9 cellular contexts compared by ENCODE assay signal in genomic region chr20:49669601-49670189, GRCh38. TPM values are rescaled to one million over a fixed set of nuclear protein-coding genes. Genes with fewer than 3 reads are reported as not detected.
A peak's percentile ranks its signal among the peaks of the same experiment; 100 is the strongest.
DNase-seq lines count a peak whose midpoint lies in the region; ATAC-seq, FAIRE-seq and TF ChIP-seq lines count a peak whose summit lies in the region.
"Had no signal": no experiment of that assay in that cellular context is flagged by ENCODE, and none has a peak within 500 bp of the region (broad histone marks: within the 10 kb centered on the region; RNA-seq: fewer than 3 reads in every experiment).

No MANE protein-coding gene starts in this region.

- H3K36me3 ChIP-seq in vagina, result no peaks in the 10 kb centered on the region

- H3K4me1 ChIP-seq in A549 (peaks cover 94% of the 10 kb centered on the region), vagina (peaks cover 39% of the 10 kb centered on the region)

- FAIRE-seq in A549 (lab: Jason Lieb, UNC), result no peak
- FAIRE-seq: endometrium had no signal

- TF ChIP-seq EP300 in A549 (IDR thresholded peaks at IDR 0.05), result no peak

- H3K27me3 Mint-ChIP-seq in central memory CD8-positive, alpha-beta T cell, result no peaks in the 10 kb centered on the region

- H3K4me1 Mint-ChIP-seq in central memory CD8-positive, alpha-beta T cell, result peaks cover 45% of the 10 kb centered on the region

- ATAC-seq in A549 (no peak), GM19035 (IDR thresholded peaks at IDR 0.05; ENCODE audit: unreplicated experiment) (peak; percentile 62), HG03280 (IDR thresholded peaks at IDR 0.05; ENCODE audit: unreplicated experiment) (peak; percentile 57)
- peak; percentile 44 for ATAC-seq in central memory CD8-positive, alpha-beta T cell (replicated peaks; ENCODE audit: extremely low read depth, poor library complexity, severe bottlenecking)

- no peak overlapping the region for H3K4me3 ChIP-seq in A549
- no peak overlapping the region for H3K4me3 ChIP-seq in vagina

- peaks cover 11% of the 10 kb centered on the region for H3K36me3 Mint-ChIP-seq in central memory CD8-positive, alpha-beta T cell (ENCODE audit: insufficient read depth)

- CTCF ChIA-PET in A549 (lab: Yijun Ruan, JAX), result interaction anchor here (0.6 to 3.1 kb wide), 10 partner anchors 18 to 237 kb away, joined by 3 to 13 read pairs (median 4); partner anchors contain the start of gene SLC9A8

- H3K9me3 Mint-ChIP-seq in central memory CD8-positive, alpha-beta T cell, result no peaks in the 10 kb centered on the region

- TF ChIP-seq POLR2A in A549 (IDR thresholded peaks at IDR 0.05; ENCODE audit: low read length), result no peak
- no peak for TF ChIP-seq POLR2A in vagina (IDR thresholded peaks at IDR 0.05)

- TF ChIP-seq CTCF in A549 (IDR thresholded peaks at IDR 0.05) (no peak), vagina (IDR thresholded peaks at IDR 0.05) (no peak)

- no peaks in the 10 kb centered on the region for H3K27me3 ChIP-seq in vagina

- H3K27ac Mint-ChIP-seq in central memory CD8-positive, alpha-beta T cell (ENCODE audit: low read depth), result peak overlapping the region; percentile 89

- intact Hi-C loops in vagina (cut with DNase I), result no loop called here

- H3K9me3 ChIP-seq in A549 (no peaks in the 10 kb centered on the region), vagina (no peaks in the 10 kb centered on the region)

- no peak for TF ChIP-seq RAD21 in A549 (conservative IDR thresholded peaks at IDR 0.05 in 1 of 2, IDR thresholded peaks at IDR 0.05 in 1 of 2)

- H3K27ac ChIP-seq in A549, result peak overlapping the region in 1 of 2 experiments; percentile 96; a peak in 2 of 6 replicates
- no peak overlapping the region for H3K27ac ChIP-seq in vagina

- WGBS in A549 (ENCODE audit: missing lambda C conversion rate), result 83% methylated on average over 7 of the region's 7 CpGs

- DNase-seq in A549 (ENCODE audit: low read depth in 1 of 2, low spot score in 1 of 2) (no peak), vagina (ENCODE audit: extremely low spot score in 2 of 2) (no peak), globus pallidus (ENCODE audit: low spot score) (no peak), occipital lobe (lab: John Stamatoyannopoulos, UW) (no peak)
- peak in 1 of 2 donors; percentile 13 for DNase-seq in central memory CD8-positive, alpha-beta T cell (ENCODE audit: low spot score in 2 of 2)
- DNase-seq in stimulated activated CD4-positive, alpha-beta T cell treated with anti-CD3 and anti-CD28 coated beads, Interleukin-12 subunit alpha, Interleukin-12 subunit beta, amount 100 ng/mL, for 4 hours, result no peak

- peak overlapping the region; percentile 69 for H3K4me3 Mint-ChIP-seq in central memory CD8-positive, alpha-beta T cell

- H3K4me2 ChIP-seq in A549, result peak overlapping the region; percentile 97

- POLR2A ChIA-PET in A549 (lab: Yijun Ruan, JAX), result interaction anchor here (0.6 kb wide), 1 partner anchor 216 kb away, joined by 5 read pairs; no protein-coding TSS in a partner anchor

TF ChIP-seq in A549, 52 proteins besides CTCF, POLR2A, EP300 and RAD21:
- TF ChIP-seq EHMT2 (IDR thresholded peaks at IDR 0.05; ENCODE audit: low read depth), result no peak
- no peak for TF ChIP-seq MAX (IDR thresholded peaks at IDR 0.05)
- TF ChIP-seq CHD2 (IDR thresholded peaks at IDR 0.05; ENCODE audit: low read length, partially characterized antibody), result no peak
- TF ChIP-seq JUN (IDR thresholded peaks at IDR 0.05), result no peak
- TF ChIP-seq ESRRA (IDR thresholded peaks at IDR 0.05; ENCODE audit: borderline replicate concordance, low read length), result no peak
- no peak for TF ChIP-seq PBX3 (IDR thresholded peaks at IDR 0.05)
- no peak for TF ChIP-seq NFE2L2 (conservative IDR thresholded peaks at IDR 0.05; ENCODE audit: low read length)
- TF ChIP-seq, protein P1, sequence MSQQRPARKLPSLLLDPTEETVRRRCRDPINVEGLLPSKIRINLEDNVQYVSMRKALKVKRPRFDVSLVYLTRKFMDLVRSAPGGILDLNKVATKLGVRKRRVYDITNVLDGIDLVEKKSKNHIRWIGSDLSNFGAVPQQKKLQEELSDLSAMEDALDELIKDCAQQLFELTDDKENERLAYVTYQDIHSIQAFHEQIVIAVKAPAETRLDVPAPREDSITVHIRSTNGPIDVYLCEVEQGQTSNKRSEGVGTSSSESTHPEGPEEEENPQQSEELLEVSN (IDR thresholded peaks at IDR 0.05; ENCODE audit: borderline replicate concordance, low read depth), result no peak
- no peak for TF ChIP-seq HOXB5 (CRISPR knock-in tag; IDR thresholded peaks at IDR 0.05)
- TF ChIP-seq GATA3 (IDR thresholded peaks at IDR 0.05; ENCODE audit: borderline replicate concordance), result no peak
- no peak for TF ChIP-seq CEBPB (IDR thresholded peaks at IDR 0.05)

RNA-seq across cellular contexts. Expression of gene B4GALT5, which starts 44.0 kb away (rescaled TPM):
- polyA plus RNA-seq in A549 (2011; rRNA removed) (82.8 and 88.7 TPM in 2 replicates), A549 (2017; fragmentation: RNase III; extraction: RNeasy Plus Mini Kit Qiagen cat#74134 plus additional on column Dnase treatment) (68.1 to 84.0 TPM (median 81.5 TPM) in 3 replicates)
- 39.0 and 48.5 TPM in 2 replicates for polyA plus RNA-seq in A549 (2012; cell fraction: cytosol; rRNA removed)
- polyA plus RNA-seq in A549 (2012; cell fraction: nucleus; rRNA removed), result 23.2 and 34.8 TPM in 2 replicates
- polyA minus RNA-seq in A549 (2011; rRNA and poly(A)+ RNA removed), result 66.0 and 68.4 TPM in 2 replicates
- total RNA-seq in vagina (17.9 TPM), occipital lobe (59.3 TPM)

Comparison
In these comparisons a context has a peak if more than half of its experiments do, and no peak if none do; other contexts are left out.
1. ATAC-seq: peak in GM19035 (single experiment), HG03280 (single experiment) and central memory CD8-positive, alpha-beta T cell (single experiment); none in A549 (0 of 2).